In the genomic region with DNA sequence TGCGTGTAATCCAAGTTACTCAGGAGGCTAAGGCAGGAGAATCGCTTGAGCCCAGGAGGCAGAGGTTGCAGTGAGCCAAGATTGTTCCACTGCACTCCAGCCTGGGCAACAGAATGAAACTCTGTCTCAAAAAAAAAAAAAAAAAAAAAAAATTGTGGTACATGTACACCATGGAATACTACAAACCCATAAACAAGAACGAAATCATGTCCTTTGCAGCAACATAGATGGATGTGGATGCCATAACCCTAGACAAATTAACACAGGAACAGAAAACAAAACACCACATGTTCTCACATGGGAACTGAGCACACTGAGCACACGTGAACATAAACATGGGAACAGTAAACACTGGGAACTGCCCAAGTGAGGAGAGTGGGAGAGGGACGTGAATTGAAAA, we compare ENCODE assay signal across 1 cellular context.
TF ChIP-seq lines count a peak whose summit lies in the region.

No MANE protein-coding gene starts in this region.

TF ChIP-seq in liver, 16 proteins besides CTCF, POLR2A, EP300 and RAD21:
- TF ChIP-seq FOXA2 (IDR thresholded peaks at IDR 0.05) = peak; percentile 32
TF ChIP-seq in liver: peak in this region for 1; not testable (repeated sequence) for 15.
